In the genomic region with DNA sequence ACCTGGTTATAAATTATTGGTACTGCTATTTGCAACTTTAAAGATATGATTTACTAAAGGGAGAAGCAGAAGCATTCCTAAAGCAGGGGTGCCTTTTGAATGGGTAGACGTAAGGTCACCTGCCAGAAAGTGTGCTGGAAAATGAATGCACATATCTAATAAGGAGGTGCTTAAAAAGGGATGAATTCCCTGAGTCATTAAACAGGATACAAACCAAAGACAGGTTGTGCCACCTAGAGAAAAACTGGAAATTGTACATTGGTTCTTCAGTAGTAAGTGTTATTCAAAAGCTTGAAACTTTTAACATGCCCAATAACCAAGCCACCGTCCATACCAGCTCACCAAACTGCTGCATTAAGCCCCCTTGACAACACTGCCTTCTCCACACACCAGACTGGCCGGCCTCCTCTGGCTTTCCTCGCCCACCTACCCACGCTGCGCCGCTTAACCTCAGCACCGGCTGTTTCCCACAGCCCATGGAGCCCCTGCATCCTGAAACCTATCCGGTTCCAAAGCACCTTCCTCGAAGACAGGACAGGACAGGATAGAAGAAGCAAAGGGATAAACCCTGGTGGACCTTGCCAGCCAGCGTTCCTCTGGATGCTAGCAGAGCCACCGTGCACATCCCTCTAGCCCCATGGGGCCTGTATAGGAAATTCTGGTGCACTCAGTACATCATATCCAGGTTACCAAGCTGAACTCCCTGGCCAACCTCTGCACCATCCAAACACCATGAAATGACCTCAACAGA, we compare ENCODE assay signal across 8 cellular contexts.
A peak's percentile ranks its signal among the peaks of the same experiment; 100 is the strongest.
DNase-seq lines count a peak whose midpoint lies in the region; ATAC-seq and TF ChIP-seq lines count a peak whose summit lies in the region.

No MANE protein-coding gene starts in this region.

- H3K4me1 ChIP-seq in GM23338 (ENCODE audit: insufficient read depth) = peaks cover 19% of the 10 kb centered on the region
- no peaks in the 10 kb centered on the region for H3K4me1 ChIP-seq in OCI-LY7 (ENCODE audit: insufficient read depth, low read length, poor library complexity, severe bottlenecking)
- peaks cover 7 to 11% of the 10 kb centered on the region in 2 experiments for H3K4me1 ChIP-seq in trophoblast cell (ENCODE audit: control insufficient read depth in 1 of 2, insufficient read depth in 2 of 2, low read length in 2 of 2)

- POLR2A ChIA-PET in OCI-LY7 (lab: Charles Lee) = no interaction called here

- H3K4me2 ChIP-seq in GM23338 = peak overlapping the region; percentile 95
- H3K4me2 ChIP-seq in OCI-LY7 (ENCODE audit: low read length) = peak overlapping the region; percentile 49
- peak overlapping the region; percentile 77 for H3K4me2 ChIP-seq in trophoblast cell (ENCODE audit: low read length)

- peaks cover 33% of the 10 kb centered on the region for H3K27me3 ChIP-seq in GM23338 (ENCODE audit: insufficient read depth)
- no peaks in the 10 kb centered on the region for H3K27me3 ChIP-seq in trophoblast cell (ENCODE audit: insufficient read depth, low read length)

- no peaks in the 10 kb centered on the region for H3K9me2 ChIP-seq in GM23338 (ENCODE audit: insufficient read depth)
- no peaks in the 10 kb centered on the region for H3K9me2 ChIP-seq in OCI-LY7 (ENCODE audit: insufficient read depth, low read length)

- H3K18ac ChIP-seq in trophoblast cell (ENCODE audit: low read length) = peak overlapping the region; percentile 63

- peaks cover 14% of the 10 kb centered on the region for H3K27me3 Mint-ChIP-seq in GM23338 (ENCODE audit: insufficient read depth, low read depth, poor library complexity)

- CTCF ChIA-PET in OCI-LY7 (lab: Charles Lee; ENCODE audit: unreplicated experiment) = no interaction called here

- no peak overlapping the region for H2BK120ac ChIP-seq in trophoblast cell (ENCODE audit: insufficient read depth, low read length, poor library complexity)

- H3K27ac ChIP-seq in GM23338 (ENCODE audit: low read depth) (no peak overlapping the region), OCI-LY7 (ENCODE audit: low read depth, low read length, poor library complexity, severe bottlenecking) (no peak overlapping the region), trophoblast cell (ENCODE audit: low read depth, low read length) (no peak overlapping the region)

- H3K4me3 ChIP-seq in GM23338 (peak overlapping the region; percentile 86), OCI-LY7 (ENCODE audit: low read depth, low read length, poor library complexity, severe bottlenecking) (peak overlapping the region; percentile 63), epithelial cell of esophagus (ENCODE audit: low read length) (peak overlapping the region; percentile 59), trophoblast cell (ENCODE audit: low read depth, low read length) (peak overlapping the region; percentile 87)

- DNase-seq in GM23338 (ENCODE audit: low spot score) (peak; percentile 15), OCI-LY7 (ENCODE audit: low spot score) (no peak), epithelial cell of esophagus (ENCODE audit: low read depth) (peak; percentile 68), trophoblast cell (no peak), NCI-H774 (lab: John Stamatoyannopoulos, UW) (no peak), NCI-H446 treated with DMSO at 0.1 percent for 48 hours (lab: John Stamatoyannopoulos, UW) (no peak)

- intact Hi-C loops in OCI-LY7 (cut with micrococcal nuclease; ENCODE audit: unreplicated experiment) = no loop called here

- ATAC-seq in GM23338 (peak; percentile 5), HG02885 (IDR thresholded peaks at IDR 0.05; ENCODE audit: poor library complexity, unreplicated experiment) (no peak), HG03280 (IDR thresholded peaks at IDR 0.05; ENCODE audit: unreplicated experiment) (no peak)

- H4K8ac ChIP-seq in trophoblast cell (ENCODE audit: low read depth, low read length) = no peak overlapping the region

- H3K4me3 Mint-ChIP-seq in GM23338 = peak overlapping the region; percentile 96

- H3K79me2 ChIP-seq in GM23338 (replicated peaks; ENCODE audit: insufficient read depth) (peaks cover 41% of the 10 kb centered on the region), OCI-LY7 (ENCODE audit: insufficient read depth, low read depth, low read length) (no peaks in the 10 kb centered on the region), trophoblast cell (ENCODE audit: control insufficient read depth, insufficient read depth, low read length, poor library complexity) (peaks cover 6% of the 10 kb centered on the region)

- H2AK5ac ChIP-seq in trophoblast cell (ENCODE audit: low read length) = no peak overlapping the region

- H3K4ac ChIP-seq in trophoblast cell (ENCODE audit: low read depth, low read length) = peak overlapping the region; percentile 39

- no peaks in the 10 kb centered on the region for H3K36me3 Mint-ChIP-seq in GM23338 (ENCODE audit: low read depth)

- H3K4me1 Mint-ChIP-seq in GM23338 = peaks cover 21% of the 10 kb centered on the region

- peak overlapping the region; percentile 41 for H3K14ac ChIP-seq in trophoblast cell (ENCODE audit: low read length)

- H4K20me1 ChIP-seq in GM23338 (replicated peaks; ENCODE audit: insufficient read depth) = peaks cover 5% of the 10 kb centered on the region
- H4K20me1 ChIP-seq in OCI-LY7 (ENCODE audit: insufficient read depth, low read length) = no peaks in the 10 kb centered on the region

- H3K9me3 ChIP-seq in OCI-LY7 (ENCODE audit: low read length) (no peaks in the 10 kb centered on the region), trophoblast cell (ENCODE audit: insufficient read depth, low read depth, low read length) (no peaks in the 10 kb centered on the region)

- TF ChIP-seq CTCF in GM23338 (conservative IDR thresholded peaks at IDR 0.05; ENCODE audit: low read depth in 2 of 2) (no peak), OCI-LY7 (conservative IDR thresholded peaks at IDR 0.05; ENCODE audit: low read length) (no peak), epithelial cell of esophagus (IDR thresholded peaks at IDR 0.05; ENCODE audit: insufficient read depth, low read depth, low read length, missing control alignments) (peak; percentile 12)

- H4K91ac ChIP-seq in trophoblast cell (ENCODE audit: low read depth, low read length) = no peak overlapping the region

- peaks cover 6% of the 10 kb centered on the region; the same call in 1 of the 2 replicates for H3F3A ChIP-seq in GM23338 (replicated peaks; ENCODE audit: low read depth)

- H3K27ac Mint-ChIP-seq in GM23338 = no peak overlapping the region

- no peak overlapping the region for H3K23ac ChIP-seq in trophoblast cell (ENCODE audit: low read length)

- H2BK12ac ChIP-seq in trophoblast cell (ENCODE audit: low read length) = no peak overlapping the region

- H2AFZ ChIP-seq in GM23338 (peak overlapping the region; percentile 90), OCI-LY7 (ENCODE audit: low read length) (no peak overlapping the region), trophoblast cell (ENCODE audit: insufficient read depth, low read length, poor library complexity) (no peak overlapping the region)

- H3K9me3 Mint-ChIP-seq in GM23338 = no peaks in the 10 kb centered on the region; the same call in 2 of the 3 replicates

- WGBS in trophoblast cell (ENCODE audit: extremely low coverage, insufficient coverage, insufficient read length) = no CpG with 5 or more reads among the region's 12 CpGs

- H2BK5ac ChIP-seq in trophoblast cell (ENCODE audit: low read depth, low read length, poor library complexity) = no peak overlapping the region

- no TSS peak for BruUV-seq in OCI-LY7 (replicated peaks; lab: Mats Ljungman, UMichigan)

- H4K12ac ChIP-seq in trophoblast cell (ENCODE audit: low read depth, low read length) = no peak overlapping the region

- H3K79me1 ChIP-seq in trophoblast cell (ENCODE audit: low read length) = peaks cover 9% of the 10 kb centered on the region

- H3K9ac ChIP-seq in trophoblast cell (ENCODE audit: low read length) = no peak overlapping the region

- no peaks in the 10 kb centered on the region for H3K36me3 ChIP-seq in GM23338 (ENCODE audit: insufficient read depth)
- no peaks in the 10 kb centered on the region for H3K36me3 ChIP-seq in OCI-LY7 (ENCODE audit: insufficient read depth, low read length)
- H3K36me3 ChIP-seq in trophoblast cell (ENCODE audit: control insufficient read depth in 1 of 2, insufficient read depth in 2 of 2, low read length in 2 of 2) = no peaks in the 10 kb centered on the region

TF ChIP-seq in GM23338, 12 proteins besides CTCF, POLR2A, EP300 and RAD21:
- no peak for TF ChIP-seq EZH2 (IDR thresholded peaks at IDR 0.05; ENCODE audit: low read depth, unreplicated experiment)

Comparison
In these comparisons a context has a peak if more than half of its experiments do, and no peak if none do; other contexts are left out.
1. DNase-seq: peak in GM23338 (single experiment) and epithelial cell of esophagus (single experiment); none in OCI-LY7 (single experiment), trophoblast cell (0 of 2), NCI-H774 (single experiment) and NCI-H446 treated with DMSO at 0.1 percent for 48 hours (single experiment).
2. Peak in every context shown above with its lines, with median percentiles within 50 percentile points of each other: H3K4me2 ChIP-seq and H3K4me3 ChIP-seq.